Comparison of ENCODE assay signal across 1 cellular context in the genomic region with DNA sequence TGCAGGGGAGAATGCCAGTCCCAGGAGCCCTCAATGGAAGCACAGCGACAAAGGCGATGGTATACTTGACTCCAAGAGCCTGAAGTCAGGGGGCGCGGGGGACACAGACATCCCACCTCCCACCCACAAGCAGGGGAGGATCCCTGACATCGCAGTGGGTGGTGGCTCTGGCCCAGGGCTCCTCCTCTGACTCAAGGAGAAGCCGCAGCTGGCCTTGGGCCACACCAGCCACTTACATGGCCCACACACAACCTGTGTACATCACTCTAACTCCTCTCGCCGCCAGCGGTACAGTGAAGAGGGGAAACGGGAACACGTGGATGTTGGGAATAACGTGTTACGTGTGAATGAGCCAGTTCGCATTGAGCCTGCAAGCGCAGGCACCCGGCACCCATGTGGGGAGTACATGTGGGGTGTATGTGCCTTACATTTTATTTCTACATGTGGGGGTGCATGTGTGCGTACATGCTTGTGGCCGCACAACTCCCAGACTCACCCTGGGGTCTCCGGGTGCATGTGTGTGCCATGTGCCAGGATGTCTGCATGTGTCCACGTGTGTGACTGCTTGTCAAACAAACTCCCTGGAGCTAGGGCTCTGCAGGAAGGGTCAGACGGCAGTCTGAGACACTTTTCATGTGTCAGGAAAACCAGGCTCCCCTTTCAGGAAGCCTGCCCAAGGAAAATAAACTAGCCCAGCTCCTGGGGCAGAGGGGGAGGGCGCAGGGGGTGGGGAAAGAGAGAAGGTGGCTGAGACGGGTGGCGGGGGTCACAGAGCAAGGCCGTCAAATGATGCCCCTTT.
A peak's percentile ranks its signal among the peaks of the same experiment; 100 is the strongest.
TF ChIP-seq lines count a peak whose summit lies in the region.

No MANE protein-coding gene starts in this region.

TF ChIP-seq in HepG2, 621 proteins besides CTCF, POLR2A, EP300 and RAD21:
- no peak for TF ChIP-seq CBX1 (IDR thresholded peaks at IDR 0.05; ENCODE audit: low read depth)
- TF ChIP-seq, protein P1, sequence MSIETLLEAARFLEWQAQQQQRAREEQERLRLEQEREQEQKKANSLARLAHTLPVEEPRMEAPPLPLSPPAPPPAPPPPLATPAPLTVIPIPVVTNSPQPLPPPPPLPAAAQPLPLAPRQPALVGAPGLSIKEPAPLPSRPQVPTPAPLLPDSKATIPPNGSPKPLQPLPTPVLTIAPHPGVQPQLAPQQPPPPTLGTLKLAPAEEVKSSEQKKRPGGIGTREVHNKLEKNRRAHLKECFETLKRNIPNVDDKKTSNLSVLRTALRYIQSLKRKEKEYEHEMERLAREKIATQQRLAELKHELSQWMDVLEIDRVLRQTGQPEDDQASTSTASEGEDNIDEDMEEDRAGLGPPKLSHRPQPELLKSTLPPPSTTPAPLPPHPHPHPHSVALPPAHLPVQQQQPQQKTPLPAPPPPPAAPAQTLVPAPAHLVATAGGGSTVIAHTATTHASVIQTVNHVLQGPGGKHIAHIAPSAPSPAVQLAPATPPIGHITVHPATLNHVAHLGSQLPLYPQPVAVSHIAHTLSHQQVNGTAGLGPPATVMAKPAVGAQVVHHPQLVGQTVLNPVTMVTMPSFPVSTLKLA (IDR thresholded peaks at IDR 0.05) = peak; percentile 79
